In genomic region chr6:7129784-7130569, GRCh38 we compare ENCODE assay signal across 1 cellular context.
TF ChIP-seq lines count a peak whose summit lies in the region.

No MANE protein-coding gene starts in this region.

TF ChIP-seq in HepG2, 621 proteins besides CTCF, POLR2A, EP300 and RAD21 (continued from another document):
- TF ChIP-seq, protein P1, sequence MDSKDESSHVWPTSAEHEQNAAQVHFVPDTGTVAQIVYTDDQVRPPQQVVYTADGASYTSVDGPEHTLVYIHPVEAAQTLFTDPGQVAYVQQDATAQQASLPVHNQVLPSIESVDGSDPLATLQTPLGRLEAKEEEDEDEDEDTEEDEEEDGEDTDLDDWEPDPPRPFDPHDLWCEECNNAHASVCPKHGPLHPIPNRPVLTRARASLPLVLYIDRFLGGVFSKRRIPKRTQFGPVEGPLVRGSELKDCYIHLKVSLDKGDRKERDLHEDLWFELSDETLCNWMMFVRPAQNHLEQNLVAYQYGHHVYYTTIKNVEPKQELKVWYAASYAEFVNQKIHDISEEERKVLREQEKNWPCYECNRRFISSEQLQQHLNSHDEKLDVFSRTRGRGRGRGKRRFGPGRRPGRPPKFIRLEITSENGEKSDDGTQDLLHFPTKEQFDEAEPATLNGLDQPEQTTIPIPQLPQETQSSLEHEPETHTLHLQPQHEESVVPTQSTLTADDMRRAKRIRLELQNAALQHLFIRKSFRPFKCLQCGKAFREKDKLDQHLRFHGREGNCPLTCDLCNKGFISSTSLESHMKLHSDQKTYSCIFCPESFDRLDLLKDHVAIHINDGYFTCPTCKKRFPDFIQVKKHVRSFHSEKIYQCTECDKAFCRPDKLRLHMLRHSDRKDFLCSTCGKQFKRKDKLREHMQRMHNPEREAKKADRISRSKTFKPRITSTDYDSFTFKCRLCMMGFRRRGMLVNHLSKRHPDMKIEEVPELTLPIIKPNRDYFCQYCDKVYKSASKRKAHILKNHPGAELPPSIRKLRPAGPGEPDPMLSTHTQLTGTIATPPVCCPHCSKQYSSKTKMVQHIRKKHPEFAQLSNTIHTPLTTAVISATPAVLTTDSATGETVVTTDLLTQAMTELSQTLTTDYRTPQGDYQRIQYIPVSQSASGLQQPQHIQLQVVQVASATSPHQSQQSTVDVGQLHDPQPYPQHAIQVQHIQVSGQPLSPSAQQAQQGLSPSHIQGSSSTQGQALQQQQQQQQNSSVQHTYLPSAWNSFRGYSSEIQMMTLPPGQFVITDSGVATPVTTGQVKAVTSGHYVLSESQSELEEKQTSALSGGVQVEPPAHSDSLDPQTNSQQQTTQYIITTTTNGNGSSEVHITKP (CRISPR knock-in tag; IDR thresholded peaks at IDR 0.05; ENCODE audit: low read depth): no peak
- TF ChIP-seq FOSL2 (CRISPR knock-in tag; IDR thresholded peaks at IDR 0.05): peak; percentile 96
- no peak for TF ChIP-seq NFYC (CRISPR knock-in tag; IDR thresholded peaks at IDR 0.05)
- TF ChIP-seq CEBPB (IDR thresholded peaks at IDR 0.05; ENCODE audit: borderline replicate concordance, low read depth, low read length): peak; percentile 93
- 0 out of 2 replicates have a peak, but pooled peaks have one; percentile 11 for TF ChIP-seq BHLHE40 (IDR thresholded peaks at IDR 0.05; ENCODE audit: low read length)
- TF ChIP-seq, protein P2, sequence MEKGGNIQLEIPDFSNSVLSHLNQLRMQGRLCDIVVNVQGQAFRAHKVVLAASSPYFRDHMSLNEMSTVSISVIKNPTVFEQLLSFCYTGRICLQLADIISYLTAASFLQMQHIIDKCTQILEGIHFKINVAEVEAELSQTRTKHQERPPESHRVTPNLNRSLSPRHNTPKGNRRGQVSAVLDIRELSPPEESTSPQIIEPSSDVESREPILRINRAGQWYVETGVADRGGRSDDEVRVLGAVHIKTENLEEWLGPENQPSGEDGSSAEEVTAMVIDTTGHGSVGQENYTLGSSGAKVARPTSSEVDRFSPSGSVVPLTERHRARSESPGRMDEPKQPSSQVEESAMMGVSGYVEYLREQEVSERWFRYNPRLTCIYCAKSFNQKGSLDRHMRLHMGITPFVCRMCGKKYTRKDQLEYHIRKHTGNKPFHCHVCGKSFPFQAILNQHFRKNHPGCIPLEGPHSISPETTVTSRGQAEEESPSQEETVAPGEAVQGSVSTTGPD (CRISPR knock-in tag; IDR thresholded peaks at IDR 0.05): peak; percentile 60; the same call in 1 of the 2 replicates
- no peak for TF ChIP-seq PHF8 (CRISPR knock-in tag; IDR thresholded peaks at IDR 0.05)
- TF ChIP-seq ZNF891 (CRISPR knock-in tag; IDR thresholded peaks at IDR 0.05): peak; percentile 51; the same call in 1 of the 2 replicates
- TF ChIP-seq, protein P3, sequence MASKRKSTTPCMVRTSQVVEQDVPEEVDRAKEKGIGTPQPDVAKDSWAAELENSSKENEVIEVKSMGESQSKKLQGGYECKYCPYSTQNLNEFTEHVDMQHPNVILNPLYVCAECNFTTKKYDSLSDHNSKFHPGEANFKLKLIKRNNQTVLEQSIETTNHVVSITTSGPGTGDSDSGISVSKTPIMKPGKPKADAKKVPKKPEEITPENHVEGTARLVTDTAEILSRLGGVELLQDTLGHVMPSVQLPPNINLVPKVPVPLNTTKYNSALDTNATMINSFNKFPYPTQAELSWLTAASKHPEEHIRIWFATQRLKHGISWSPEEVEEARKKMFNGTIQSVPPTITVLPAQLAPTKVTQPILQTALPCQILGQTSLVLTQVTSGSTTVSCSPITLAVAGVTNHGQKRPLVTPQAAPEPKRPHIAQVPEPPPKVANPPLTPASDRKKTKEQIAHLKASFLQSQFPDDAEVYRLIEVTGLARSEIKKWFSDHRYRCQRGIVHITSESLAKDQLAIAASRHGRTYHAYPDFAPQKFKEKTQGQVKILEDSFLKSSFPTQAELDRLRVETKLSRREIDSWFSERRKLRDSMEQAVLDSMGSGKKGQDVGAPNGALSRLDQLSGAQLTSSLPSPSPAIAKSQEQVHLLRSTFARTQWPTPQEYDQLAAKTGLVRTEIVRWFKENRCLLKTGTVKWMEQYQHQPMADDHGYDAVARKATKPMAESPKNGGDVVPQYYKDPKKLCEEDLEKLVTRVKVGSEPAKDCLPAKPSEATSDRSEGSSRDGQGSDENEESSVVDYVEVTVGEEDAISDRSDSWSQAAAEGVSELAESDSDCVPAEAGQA (IDR thresholded peaks at IDR 0.05; ENCODE audit: low read depth): 0 out of 2 replicates have a peak, but pooled peaks have one; percentile 51
- TF ChIP-seq, protein P3 (CRISPR knock-in tag; IDR thresholded peaks at IDR 0.05; ENCODE audit: borderline replicate concordance): no peak
- TF ChIP-seq MED8 (CRISPR knock-in tag; IDR thresholded peaks at IDR 0.05; ENCODE audit: insufficient replicate concordance): no peak
- TF ChIP-seq GATAD2A (CRISPR knock-in tag; IDR thresholded peaks at IDR 0.05): peak; percentile 40; the same call in 1 of the 2 replicates
- peak; percentile 52; the same call in 1 of the 2 replicates for TF ChIP-seq CEBPG (CRISPR knock-in tag; IDR thresholded peaks at IDR 0.05)
- no peak for TF ChIP-seq ZNF296 (CRISPR knock-in tag; conservative IDR thresholded peaks at IDR 0.05)
TF ChIP-seq in HepG2: peak in this region for 27.
